In the genomic region with DNA sequence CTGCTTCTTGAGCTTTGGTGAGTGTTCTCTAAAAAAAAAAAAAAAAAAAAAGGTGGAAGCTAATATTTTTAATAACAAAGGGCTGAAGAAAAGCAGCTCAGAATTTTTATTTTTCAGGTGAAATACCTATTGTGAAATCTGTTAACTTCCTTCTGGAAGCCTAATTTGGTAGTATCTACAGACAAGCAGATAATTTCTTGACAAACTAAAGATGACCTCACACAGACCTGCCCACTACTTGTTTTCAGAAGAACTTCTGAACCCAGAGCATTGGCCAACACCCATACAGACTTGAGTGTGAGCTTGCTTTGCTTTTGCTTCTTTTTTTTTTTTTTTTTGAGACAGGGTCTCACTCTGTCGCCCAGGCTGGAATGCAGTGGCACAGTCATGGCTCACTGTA, we compare ENCODE assay signal across 18 cellular contexts.
A peak's percentile ranks its signal among the peaks of the same experiment; 100 is the strongest.
DNase-seq lines count a peak whose midpoint lies in the region; ATAC-seq and TF ChIP-seq lines count a peak whose summit lies in the region.
"Had no signal": no experiment of that assay in that cellular context is flagged by ENCODE, and none has a peak within 500 bp of the region (broad histone marks: within the 10 kb centered on the region; RNA-seq: fewer than 3 reads in every experiment).

No MANE protein-coding gene starts in this region.

- peak overlapping the region; percentile 92 for H3K27ac ChIP-seq in neutrophil
- H3K27ac ChIP-seq: GM23248 had no signal

- H3K27me3 Mint-ChIP-seq in stimulated activated naive CD8-positive, alpha-beta T cell treated with anti-CD3 and anti-CD28 coated beads, Interleukin-15, Interleukin-2, amounts not matched to agents 100 ng/mL and 50 ng/mL, for 24 hours, result no peaks in the 10 kb centered on the region

- no peak overlapping the region for H3K4me3 Mint-ChIP-seq in stimulated activated naive CD8-positive, alpha-beta T cell treated with anti-CD3 and anti-CD28 coated beads, Interleukin-15, Interleukin-2, amounts not matched to agents 100 ng/mL and 50 ng/mL, for 24 hours

- no peak for DNase-seq in stimulated activated naive CD8-positive, alpha-beta T cell treated with anti-CD3 and anti-CD28 coated beads, Interleukin-15, Interleukin-2, amounts not matched to agents 100 U/mL and 50 U/mL, for 24 hours
- DNase-seq in iris pigment epithelial cell (ENCODE audit: low read depth) (peak; percentile 51), NCI-H226 (no peak)
- DNase-seq: C1 segment of cervical spinal cord; COR-L47; DMS153; GM23248; NCI-H1436 treated with DMSO at 0.1 percent for 48 hours; NCI-H2081; NCI-H526 treated with DMSO at 0.1 percent for 48 hours; NK-92 treated with Interleukin-12 subunit alpha and Interleukin-12 subunit beta, amount 100 ng/mL, for 24 hours; OCI-M1; RPMI8226 had no signal

- H3K4me3 ChIP-seq in neutrophil (ENCODE audit: low read depth in 1 of 2, low read length in 1 of 2), result peak overlapping the region; percentile 18 to 42
- H3K4me3 ChIP-seq: GM23248 had no signal

- peaks cover 36% of the 10 kb centered on the region for H3K36me3 ChIP-seq in neutrophil

- H3K27ac Mint-ChIP-seq in stimulated activated naive CD8-positive, alpha-beta T cell treated with anti-CD3 and anti-CD28 coated beads, Interleukin-15, Interleukin-2, amounts not matched to agents 100 ng/mL and 50 ng/mL, for 24 hours, result peak overlapping the region; percentile 36

- H3K9me3 Mint-ChIP-seq in stimulated activated naive CD8-positive, alpha-beta T cell treated with anti-CD3 and anti-CD28 coated beads, Interleukin-15, Interleukin-2, amounts not matched to agents 100 ng/mL and 50 ng/mL, for 24 hours, result no peaks in the 10 kb centered on the region

- H3K27me3 ChIP-seq in neutrophil, result no peaks in the 10 kb centered on the region

- no peak for ATAC-seq in stimulated activated naive CD8-positive, alpha-beta T cell treated with anti-CD3 and anti-CD28 coated beads, Interleukin-15, Interleukin-2, amounts not matched to agents 100 U/mL and 50 U/mL, for 24 hours
- ATAC-seq in GM19324 (IDR thresholded peaks at IDR 0.05; ENCODE audit: low FRiP score, unreplicated experiment), result no peak
- no peak for ATAC-seq in HG03520 (IDR thresholded peaks at IDR 0.05; ENCODE audit: unreplicated experiment)
- ATAC-seq in HG03135 (IDR thresholded peaks at IDR 0.05; ENCODE audit: unreplicated experiment), result no peak

- H3K36me3 Mint-ChIP-seq in stimulated activated naive CD8-positive, alpha-beta T cell treated with anti-CD3 and anti-CD28 coated beads, Interleukin-15, Interleukin-2, amounts not matched to agents 100 ng/mL and 50 ng/mL, for 24 hours (ENCODE audit: low read depth), result peaks cover 55% of the 10 kb centered on the region

- no peak for TF ChIP-seq CTCF in neutrophil (IDR thresholded peaks at IDR 0.05)

- peaks cover 56 to 72% of the 10 kb centered on the region in 2 experiments for H3K4me1 ChIP-seq in neutrophil (ENCODE audit: control insufficient read depth in 1 of 2, insufficient read depth in 1 of 2, low read depth in 1 of 2, low read length in 1 of 2)

- peaks cover 33% of the 10 kb centered on the region for H3K4me1 Mint-ChIP-seq in stimulated activated naive CD8-positive, alpha-beta T cell treated with anti-CD3 and anti-CD28 coated beads, Interleukin-15, Interleukin-2, amounts not matched to agents 100 ng/mL and 50 ng/mL, for 24 hours (ENCODE audit: low read depth)

- H3K9me3 ChIP-seq in neutrophil, result no peaks in the 10 kb centered on the region
